27 cellular contexts compared by ENCODE assay signal in the genomic region with DNA sequence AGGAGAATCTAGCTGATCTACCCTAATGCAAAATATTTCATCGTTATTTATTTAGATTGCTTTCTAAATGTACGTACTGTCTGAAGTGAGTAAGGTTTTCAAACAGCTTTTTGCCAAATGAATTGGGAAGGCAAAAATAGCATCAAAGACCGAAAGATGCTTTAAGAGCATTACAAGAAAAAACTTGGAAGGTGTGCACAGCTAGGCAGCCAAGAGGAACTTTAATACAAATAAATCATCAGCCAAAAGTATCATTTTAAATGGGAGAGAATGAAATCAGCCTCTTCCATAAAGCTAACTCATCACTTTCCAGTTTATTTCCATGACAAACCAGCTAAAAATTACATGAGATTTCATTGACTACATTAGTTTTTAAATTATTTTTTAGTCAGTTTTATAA. TPM values are rescaled to one million over a fixed set of nuclear protein-coding genes. Genes with fewer than 3 reads are reported as not detected.
"Had no signal": no experiment of that assay in that cellular context is flagged by ENCODE, and none has a peak within 500 bp of the region (broad histone marks: within the 10 kb centered on the region; RNA-seq: fewer than 3 reads in every experiment).

No MANE protein-coding gene starts in this region.

- H3K4me1 Mint-ChIP-seq: activated CD4-positive, alpha-beta T cell treated with anti-CD3 and anti-CD28 coated beads for 36 hours; memory B cell; T-cell; WTC11 had no signal

- H3K27me3 Mint-ChIP-seq: type B pancreatic cell had no signal

- H3K9me3 ChIP-seq: body of pancreas, gastroesophageal sphincter, sigmoid colon, thoracic aorta, vagina had no signal

- H3K27ac ChIP-seq: body of pancreas, thoracic aorta, vagina had no signal

- DNase-seq: activated CD4-positive, alpha-beta T cell treated with anti-CD3 and anti-CD28 coated beads for 36 hours; activated CD4-positive, alpha-beta T cell treated with anti-CD3 and anti-CD28 coated beads, Interleukin-2, amount 50 U/mL, for 48 hours; activated effector memory CD4-positive, alpha-beta T cell treated with Interleukin-2 at 50 U/mL for 16 hours; activated naive CD4-positive, alpha-beta T cell treated with anti-CD3 and anti-CD28 coated beads for 36 hours; activated T-cell treated with anti-CD3 and anti-CD28 coated beads, Interleukin-2, amount 50 U/mL, for 48 hours; body of pancreas; dermis blood vessel endothelial cell; effector CD8-positive, alpha-beta T cell; erythroblast; head of caudate nucleus; hypothalamus; nucleus accumbens; posterior cingulate gyrus; sigmoid colon; stimulated activated CD4-positive, alpha-beta T cell treated with anti-CD3 and anti-CD28 coated beads, Interleukin-4, amount 100 ng/mL, for 1 hour; stimulated activated naive CD4-positive, alpha-beta T cell; T-cell had no signal

- H3K4me3 ChIP-seq: body of pancreas, gastroesophageal sphincter, sigmoid colon, thoracic aorta, vagina had no signal

- H3K4me1 ChIP-seq: body of pancreas, vagina had no signal

- H3K27ac Mint-ChIP-seq: activated CD4-positive, alpha-beta T cell treated with anti-CD3 and anti-CD28 coated beads for 36 hours; activated naive CD4-positive, alpha-beta T cell treated with anti-CD3 and anti-CD28 coated beads for 36 hours; memory B cell; T-cell; type B pancreatic cell; WTC11 had no signal

- ATAC-seq: activated CD4-positive, alpha-beta T cell treated with anti-CD3 and anti-CD28 coated beads for 36 hours; body of pancreas; gastroesophageal sphincter; T-cell; WTC11 had no signal

- H3K4me3 Mint-ChIP-seq: activated CD4-positive, alpha-beta T cell treated with anti-CD3 and anti-CD28 coated beads for 36 hours; activated naive CD4-positive, alpha-beta T cell treated with anti-CD3 and anti-CD28 coated beads for 36 hours; memory B cell; T-cell; type B pancreatic cell; WTC11 had no signal

- FAIRE-seq: TTC549 had no signal

- H3K36me3 Mint-ChIP-seq: memory B cell, T-cell, type B pancreatic cell, WTC11 had no signal

- H3K36me3 ChIP-seq: gastroesophageal sphincter, sigmoid colon, thoracic aorta, vagina had no signal

- H3K27me3 ChIP-seq: body of pancreas, gastroesophageal sphincter, sigmoid colon, vagina had no signal

- H3K9me3 Mint-ChIP-seq: activated naive CD4-positive, alpha-beta T cell treated with anti-CD3 and anti-CD28 coated beads for 36 hours; memory B cell; T-cell had no signal

RNA-seq across cellular contexts. Expression of gene CFAP300, which starts 30.2 kb away (rescaled TPM):
- total RNA-seq: activated CD4-positive, alpha-beta T cell treated with anti-CD3 and anti-CD28 coated beads for 36 hours; activated naive CD4-positive, alpha-beta T cell treated with anti-CD3 and anti-CD28 coated beads for 36 hours; dermis blood vessel endothelial cell; liver; mononuclear cell; T-cell had no signal
- polyA plus RNA-seq: neural cell had no signal
